In genomic region chr12:22702690-22703089, GRCh38 we compare ENCODE assay signal across 19 cellular contexts.
A peak's percentile ranks its signal among the peaks of the same experiment; 100 is the strongest.
DNase-seq lines count a peak whose midpoint lies in the region; ATAC-seq, FAIRE-seq and TF ChIP-seq lines count a peak whose summit lies in the region.
"Had no signal": no experiment of that assay in that cellular context is flagged by ENCODE, and none has a peak within 500 bp of the region (broad histone marks: within the 10 kb centered on the region; RNA-seq: fewer than 3 reads in every experiment).

No MANE protein-coding gene starts in this region.

- H3K4me3 ChIP-seq in right lobe of liver, result no peak overlapping the region
- no peak overlapping the region for H3K4me3 ChIP-seq in HepG2 (replicated peaks in 1 of 3; ENCODE audit: insufficient read depth in 1 of 3, low read depth in 2 of 3, low read length in 3 of 3)
- H3K4me3 ChIP-seq in GM12878, result no peak overlapping the region
- H3K4me3 ChIP-seq in fibroblast of pulmonary artery (replicated peaks; ENCODE audit: low read depth, low read length), result no peak overlapping the region

- no peak for TF ChIP-seq RAD21 in HepG2 (CRISPR knock-in tag; IDR thresholded peaks at IDR 0.05)
- TF ChIP-seq RAD21 in GM12878 (IDR thresholded peaks at IDR 0.05; ENCODE audit: insufficient read depth, low read depth, low read length), result no peak

- SMC1A ChIA-PET in GM12878 (lab: Charles Lee; ENCODE audit: uncharacterized antibody, unreplicated experiment), result interaction anchor here (1.7 kb wide), 1 partner anchor 18 kb away, joined by 4 read pairs; no protein-coding TSS in a partner anchor

- no peak overlapping the region for H2AFZ ChIP-seq in HepG2 (ENCODE audit: low read length)
- H2AFZ ChIP-seq in GM12878 (ENCODE audit: control insufficient read depth, low read depth, low read length), result no peak overlapping the region

- H3K4me2 ChIP-seq in HepG2 (ENCODE audit: low read depth, low read length) (no peak overlapping the region), GM12878 (ENCODE audit: control insufficient read depth, insufficient read depth) (no peak overlapping the region)

- BruUV-seq in HepG2 (replicated peaks; lab: Mats Ljungman, UMichigan), result no TSS peak
- BruUV-seq in GM12878 (replicated peaks; lab: Mats Ljungman, UMichigan), result no TSS peak

- peak; percentile 24 to 47 (median 31) for ATAC-seq in right lobe of liver
- no peak for ATAC-seq in HepG2
- ATAC-seq in GM12878, result no peak

- H3K27me3 ChIP-seq in right lobe of liver (no peaks in the 10 kb centered on the region), HepG2 (ENCODE audit: control insufficient read depth in 1 of 2, insufficient read depth in 2 of 2, low read length in 2 of 2) (no peaks in the 10 kb centered on the region), GM12878 (replicated peaks in 1 of 2; ENCODE audit: control insufficient read depth in 2 of 2, insufficient read depth in 2 of 2, low read length in 1 of 2) (no peaks in the 10 kb centered on the region)

- POLR2A ChIA-PET in HepG2 (lab: Yijun Ruan, JAX) (no interaction called here), GM12878 (lab: Charles Lee) (no interaction called here)
- POLR2A ChIA-PET in activated CD4-positive, alpha-beta memory T cell treated with anti-CD3 and anti-CD28 coated beads, Interleukin-2, amount 10 ng/mL, durations not matched to agents 7 days and 5 days (lab: Charles Lee), result no interaction called here

- CTCF ChIA-PET in HepG2 (lab: Yijun Ruan, JAX; ENCODE audit: low intra/inter-chr PET ratio, low total read pairs), result no interaction called here
- CTCF ChIA-PET in GM12878 (lab: Yijun Ruan, JAX), result interaction anchor here (8.6 kb wide), 1 partner anchor 16 kb away, joined by 53 read pairs; no protein-coding TSS in a partner anchor
- CTCF ChIA-PET in activated CD4-positive, alpha-beta memory T cell treated with anti-CD3 and anti-CD28 coated beads, Interleukin-2, amount 10 ng/mL, durations not matched to agents 7 days and 5 days (lab: Charles Lee), result no interaction called here

- H4K20me1 ChIP-seq in HepG2 (ENCODE audit: insufficient read depth, low read length) (no peaks in the 10 kb centered on the region), GM12878 (ENCODE audit: control insufficient read depth, insufficient read depth) (no peaks in the 10 kb centered on the region)

- TF ChIP-seq POLR2A in right lobe of liver (IDR thresholded peaks at IDR 0.05), result no peak
- TF ChIP-seq POLR2A in HepG2 (IDR thresholded peaks at IDR 0.05; ENCODE audit: insufficient read depth in 1 of 2, low read depth in 2 of 2, low read length in 2 of 2), result no peak
- no peak for TF ChIP-seq POLR2A in GM12878 (IDR thresholded peaks at IDR 0.05; ENCODE audit: low read depth, low read length)

- H3K79me2 ChIP-seq in HepG2 (ENCODE audit: insufficient read depth, low read length) (no peaks in the 10 kb centered on the region), GM12878 (ENCODE audit: control insufficient read depth, insufficient read depth, low read length) (no peaks in the 10 kb centered on the region)

- no peak overlapping the region for H3K27ac ChIP-seq in right lobe of liver
- no peak overlapping the region for H3K27ac ChIP-seq in HepG2 (ENCODE audit: extremely low read length, insufficient read depth, low read length)
- H3K27ac ChIP-seq in GM12878 (ENCODE audit: control insufficient read depth, insufficient read depth), result no peak overlapping the region
- H3K27ac ChIP-seq: RWPE1 had no signal

- H3K9me3 ChIP-seq in right lobe of liver, result no peaks in the 10 kb centered on the region
- no peaks in the 10 kb centered on the region for H3K9me3 ChIP-seq in HepG2 (ENCODE audit: low read length)
- H3K9me3 ChIP-seq in GM12878 (replicated peaks; ENCODE audit: control insufficient read depth, insufficient read depth, low read length), result no peaks in the 10 kb centered on the region

- RAD21 ChIA-PET in GM12878 (lab: Charles Lee; ENCODE audit: unreplicated experiment), result no interaction called here

- no peak for DNase-seq in right lobe of liver
- DNase-seq in HepG2 (ENCODE audit: low spot score), result no peak
- DNase-seq in GM12878 (ENCODE audit: low read depth, low spot score), result no peak
- peak; percentile 24 for DNase-seq in fibroblast of pulmonary artery (ENCODE audit: low read depth)
- DNase-seq in NCI-H187 treated with DMSO at 0.1 percent for 48 hours (lab: John Stamatoyannopoulos, UW), result no peak
- DNase-seq in glomerular visceral epithelial cell (ENCODE audit: extremely low spot score), result no peak
- no peak for DNase-seq in activated CD4-positive, alpha-beta T cell treated with anti-CD3 and anti-CD28 coated beads for 4 hours
- no peak for DNase-seq in activated CD4-positive, alpha-beta memory T cell treated with anti-CD3 and anti-CD28 coated beads, Interleukin-2, amount 10 ng/mL, durations not matched to agents 7 days and 5 days
- DNase-seq: CD4-positive, alpha-beta memory T cell; H9; IMR-90; Kasumi-1; NCI-H1436 treated with DMSO at 0.1 percent for 48 hours; NCI-H2107; NCI-H69; NK-92 treated with Interleukin-12 subunit alpha and Interleukin-12 subunit beta, amount 100 ng/mL, for 24 hours had no signal

- peaks cover 3% of the 10 kb centered on the region for H3K27me3 Mint-ChIP-seq in activated CD4-positive, alpha-beta memory T cell treated with anti-CD3 and anti-CD28 coated beads, Interleukin-2, amount 10 ng/mL, durations not matched to agents 7 days and 5 days
- H3K27me3 Mint-ChIP-seq: B cell had no signal

- no peaks in the 10 kb centered on the region for H3K36me3 ChIP-seq in right lobe of liver
- H3K36me3 ChIP-seq in HepG2 (replicated peaks in 1 of 2; ENCODE audit: control insufficient read depth in 1 of 2, insufficient read depth in 2 of 2, low read length in 2 of 2), result no peaks in the 10 kb centered on the region
- no peaks in the 10 kb centered on the region for H3K36me3 ChIP-seq in GM12878 (ENCODE audit: control insufficient read depth in 2 of 2, insufficient read depth in 2 of 2, low read length in 1 of 2)

- intact Hi-C loops in right lobe of liver (cut with DNase I) (no loop called here), HepG2 (cut with micrococcal nuclease; ENCODE audit: unreplicated experiment) (no loop called here), GM12878 (cut with micrococcal nuclease; ENCODE audit: unreplicated experiment) (no loop called here)

- no peak overlapping the region for H3K9ac ChIP-seq in HepG2 (ENCODE audit: insufficient read depth, low read depth, low read length)
- no peak overlapping the region for H3K9ac ChIP-seq in GM12878 (ENCODE audit: control insufficient read depth, insufficient read depth, low read length)

- no peak for TF ChIP-seq EP300 in HepG2 (IDR thresholded peaks at IDR 0.05; ENCODE audit: low read depth in 2 of 2, low read length in 2 of 2)
- no peak for TF ChIP-seq EP300 in HepG2 (CRISPR knock-in tag; IDR thresholded peaks at IDR 0.05; ENCODE audit: borderline replicate concordance)
- TF ChIP-seq EP300 in GM12878 (IDR thresholded peaks at IDR 0.05; ENCODE audit: borderline replicate concordance in 1 of 2, control insufficient read depth in 1 of 2, low read depth in 2 of 2, low read length in 2 of 2), result no peak

- 64% methylated on average over 2 of the region's 2 CpGs for WGBS in right lobe of liver (ENCODE audit: insufficient coverage, low coverage, low lambda C conversion rate, missing lambda C conversion rate)
- WGBS in HepG2 (ENCODE audit: low lambda C conversion rate), result 24% methylated on average over 2 of the region's 2 CpGs
- 44% methylated on average over 2 of the region's 2 CpGs for WGBS in GM12878 (ENCODE audit: insufficient coverage, insufficient replicate concordance, low lambda C conversion rate, missing lambda C conversion rate)

- TF ChIP-seq CTCF in right lobe of liver (IDR thresholded peaks at IDR 0.05), result no peak
- TF ChIP-seq CTCF in HepG2 (CRISPR knock-in tag; IDR thresholded peaks at IDR 0.05), result no peak
- TF ChIP-seq CTCF in GM12878 (IDR thresholded peaks at IDR 0.05 in 2 of 3, conservative IDR thresholded peaks at IDR 0.05 in 1 of 3; ENCODE audit: control insufficient read depth in 2 of 3, extremely low read depth in 1 of 3, insufficient read depth in 1 of 3, low read depth in 3 of 3, low read length in 3 of 3), result no peak
- no peak for TF ChIP-seq CTCF in fibroblast of pulmonary artery (IDR thresholded peaks at IDR 0.05; ENCODE audit: low read length, missing control alignments)

- no peak overlapping the region for H3K4me3 Mint-ChIP-seq in activated CD4-positive, alpha-beta memory T cell treated with anti-CD3 and anti-CD28 coated beads, Interleukin-2, amount 10 ng/mL, durations not matched to agents 7 days and 5 days
- H3K4me3 Mint-ChIP-seq: B cell; CD4-positive, alpha-beta memory T cell; H9 had no signal

- no peaks in the 10 kb centered on the region for H3K4me1 Mint-ChIP-seq in activated CD4-positive, alpha-beta memory T cell treated with anti-CD3 and anti-CD28 coated beads, Interleukin-2, amount 10 ng/mL, durations not matched to agents 7 days and 5 days
- H3K4me1 Mint-ChIP-seq: B cell; CD4-positive, alpha-beta memory T cell had no signal

- H3K4me1 ChIP-seq in right lobe of liver (no peaks in the 10 kb centered on the region), HepG2 (ENCODE audit: insufficient read depth, low read length) (no peaks in the 10 kb centered on the region), GM12878 (ENCODE audit: control insufficient read depth, insufficient read depth, low read length) (no peaks in the 10 kb centered on the region)

- no peak overlapping the region for H3K27ac Mint-ChIP-seq in activated CD4-positive, alpha-beta memory T cell treated with anti-CD3 and anti-CD28 coated beads, Interleukin-2, amount 10 ng/mL, durations not matched to agents 7 days and 5 days
- H3K27ac Mint-ChIP-seq: B cell; CD4-positive, alpha-beta memory T cell; H9 had no signal

- no peaks in the 10 kb centered on the region for H3K9me3 Mint-ChIP-seq in activated CD4-positive, alpha-beta memory T cell treated with anti-CD3 and anti-CD28 coated beads, Interleukin-2, amount 10 ng/mL, durations not matched to agents 7 days and 5 days
- H3K9me3 Mint-ChIP-seq: H9 had no signal

- in situ Hi-C loops in HepG2 (cut with HindIII; ENCODE audit: extremely low pct_ligation_motif_present, low pct_unique_long_range_greater_than_20kb), result no loop called here
- in situ Hi-C loops in GM12878 (cut with MboI), result no loop called here

- no peaks in the 10 kb centered on the region for H3K36me3 Mint-ChIP-seq in activated CD4-positive, alpha-beta memory T cell treated with anti-CD3 and anti-CD28 coated beads, Interleukin-2, amount 10 ng/mL, durations not matched to agents 7 days and 5 days (ENCODE audit: low read depth)
- H3K36me3 Mint-ChIP-seq: CD4-positive, alpha-beta memory T cell had no signal

- no peak for FAIRE-seq in HepG2 (lab: Jason Lieb, UNC)
- peak; percentile 13 for FAIRE-seq in GM12878 (lab: Jason Lieb, UNC)
- FAIRE-seq: D721Med had no signal

TF ChIP-seq in HepG2, 621 proteins besides CTCF, POLR2A, EP300 and RAD21:
- TF ChIP-seq PAF1 (CRISPR knock-in tag; IDR thresholded peaks at IDR 0.05) (no peak), FOXP1 (IDR thresholded peaks at IDR 0.05) (no peak), FOXP1 (CRISPR knock-in tag; IDR thresholded peaks at IDR 0.05) (no peak), ZNF607 (CRISPR knock-in tag; IDR thresholded peaks at IDR 0.05; ENCODE audit: borderline replicate concordance) (no peak)

TF ChIP-seq in GM12878, 131 proteins besides CTCF, POLR2A, EP300 and RAD21 (continues in another document):
- TF ChIP-seq TBL1XR1 (IDR thresholded peaks at IDR 0.05; ENCODE audit: low read depth, low read length), result no peak
- no peak for TF ChIP-seq ZZZ3 (IDR thresholded peaks at IDR 0.05; ENCODE audit: control insufficient read depth, insufficient read length, low read depth)
- no peak for TF ChIP-seq ZNF24 (IDR thresholded peaks at IDR 0.05)
- TF ChIP-seq MYB (IDR thresholded peaks at IDR 0.05; ENCODE audit: borderline replicate concordance, low read depth, low read length), result no peak

Comparison
In these comparisons a context has a peak if more than half of its experiments do, and no peak if none do; other contexts are left out.
1. ATAC-seq: peak in right lobe of liver (4 of 4); none in HepG2 (single experiment) and GM12878 (single experiment).